In the genomic region with DNA sequence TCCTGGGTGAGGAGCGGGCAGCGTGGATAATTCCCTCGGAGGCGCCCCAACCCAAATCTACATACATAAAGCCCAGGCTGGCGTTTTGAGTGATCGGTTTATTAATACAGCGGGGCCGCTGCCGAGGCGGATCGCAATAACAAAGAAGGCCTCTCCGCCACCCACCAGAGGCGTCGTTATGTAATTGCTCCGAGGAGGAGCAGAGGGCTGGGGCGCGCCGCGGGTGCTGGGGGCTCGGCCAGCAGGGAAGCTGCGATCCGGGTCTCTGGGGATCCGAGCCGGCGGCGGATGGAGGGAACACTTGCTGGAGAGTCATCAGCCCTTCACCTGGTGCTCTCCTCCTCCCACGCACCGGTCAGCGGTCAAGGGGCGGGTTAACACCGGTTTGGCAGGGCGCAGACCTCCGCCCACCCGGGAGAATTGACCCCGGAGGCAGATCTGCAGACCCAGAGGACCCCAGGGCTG, we compare ENCODE assay signal across 14 cellular contexts. TPM values are rescaled to one million over a fixed set of nuclear protein-coding genes. Genes with fewer than 3 reads are reported as not detected.
DNase-seq lines count a peak whose midpoint lies in the region; ATAC-seq and TF ChIP-seq lines count a peak whose summit lies in the region.
"Had no signal": no experiment of that assay in that cellular context is flagged by ENCODE, and none has a peak within 500 bp of the region (broad histone marks: within the 10 kb centered on the region; RNA-seq: fewer than 3 reads in every experiment).

No MANE protein-coding gene starts in this region.

- no peak overlapping the region for H3K23ac ChIP-seq in neuronal stem cell (ENCODE audit: low read depth, low read length, poor library complexity)

- CTCF ChIA-PET in HEK293T (lab: Yijun Ruan, JAX) = no interaction called here

- H2BK120ac ChIP-seq in neuronal stem cell (ENCODE audit: low read depth, low read length) = peak overlapping the region; percentile 90

- H3K27ac ChIP-seq in hepatocyte = no peak overlapping the region
- H3K27ac ChIP-seq in neuronal stem cell (replicated peaks; ENCODE audit: low read length) = no peak overlapping the region
- H3K27ac ChIP-seq: foreskin keratinocyte had no signal

- H4K8ac ChIP-seq in neuronal stem cell (ENCODE audit: low read depth, low read length) = no peak overlapping the region

- peak overlapping the region; percentile 92 for H3K18ac ChIP-seq in neuronal stem cell (ENCODE audit: low read length)

- H2BK5ac ChIP-seq in neuronal stem cell (ENCODE audit: low read length) = no peak overlapping the region

- H3K9me2 ChIP-seq in hepatocyte (replicated peaks; ENCODE audit: insufficient read depth) = no peaks in the 10 kb centered on the region

- H3K4me2 ChIP-seq in hepatocyte = peak overlapping the region; percentile 71
- peak overlapping the region; percentile 54 for H3K4me2 ChIP-seq in neuronal stem cell (ENCODE audit: insufficient read depth, low read length, poor library complexity, severe bottlenecking)

- no peak for ATAC-seq in GM19463 (IDR thresholded peaks at IDR 0.05; ENCODE audit: unreplicated experiment)
- ATAC-seq in HG02840 (IDR thresholded peaks at IDR 0.05; ENCODE audit: low FRiP score, unreplicated experiment) = no peak
- ATAC-seq: foreskin keratinocyte had no signal

- H3K79me2 ChIP-seq in hepatocyte = no peaks in the 10 kb centered on the region

- peak overlapping the region; percentile 60 for H2AK5ac ChIP-seq in neuronal stem cell (ENCODE audit: low read depth, low read length)

- H3K4ac ChIP-seq in neuronal stem cell (ENCODE audit: low read length) = no peak overlapping the region

- peak overlapping the region; percentile 72 for H2BK15ac ChIP-seq in neuronal stem cell (ENCODE audit: low read length)

- peaks cover 40% of the 10 kb centered on the region for H3K4me1 ChIP-seq in hepatocyte (ENCODE audit: insufficient read depth)
- H3K4me1 ChIP-seq in neuronal stem cell (ENCODE audit: control insufficient read depth in 2 of 2, insufficient read depth in 1 of 2, low read depth in 1 of 2, low read length in 2 of 2) = peaks cover 16 to 47% of the 10 kb centered on the region in 2 donors

- H3K27me3 ChIP-seq in hepatocyte (peaks cover 2% of the 10 kb centered on the region), neuronal stem cell (ENCODE audit: control insufficient read depth in 3 of 3, insufficient read depth in 3 of 3, low read depth in 1 of 3, low read length in 3 of 3) (peaks cover 0 to 74% (median 0%) of the 10 kb centered on the region in 3 experiments)
- H3K27me3 ChIP-seq: MG63 had no signal

- H3K9ac ChIP-seq in neuronal stem cell (ENCODE audit: low read depth, low read length, poor library complexity) = peak overlapping the region; percentile 6

- POLR2A ChIA-PET in HEK293T (lab: Yijun Ruan, JAX) = no interaction called here

- H3K9me3 ChIP-seq in hepatocyte (ENCODE audit: low read depth) = no peaks in the 10 kb centered on the region
- no peaks in the 10 kb centered on the region for H3K9me3 ChIP-seq in neuronal stem cell (replicated peaks in 1 of 2; ENCODE audit: control insufficient read depth in 2 of 2, insufficient read depth in 1 of 2, low read depth in 1 of 2, low read length in 2 of 2)
- H3K9me3 ChIP-seq: MG63 had no signal

- peak overlapping the region; percentile 28 for H2BK12ac ChIP-seq in neuronal stem cell (ENCODE audit: low read length)

- WGBS in hepatocyte (ENCODE audit: low lambda C conversion rate, missing lambda C conversion rate) = 12% methylated on average over 30 of the region's 35 CpGs
- no CpG with 5 or more reads among the region's 35 CpGs for WGBS in neuronal stem cell (ENCODE audit: extremely low coverage in 2 of 2, insufficient read length in 2 of 2, insufficient replicate concordance in 1 of 2), 2 donors

- no peaks in the 10 kb centered on the region for H4K20me1 ChIP-seq in hepatocyte (ENCODE audit: insufficient read depth, poor library complexity, severe bottlenecking)

- H3K79me1 ChIP-seq in neuronal stem cell (ENCODE audit: low read depth, low read length) = no peaks in the 10 kb centered on the region

- no peaks in the 10 kb centered on the region for H3K36me3 ChIP-seq in hepatocyte (replicated peaks; ENCODE audit: insufficient read depth, low read depth)
- H3K36me3 ChIP-seq in neuronal stem cell (replicated peaks in 1 of 2; ENCODE audit: control insufficient read depth in 2 of 2, insufficient read depth in 2 of 2, low read length in 2 of 2) = no peaks in the 10 kb centered on the region
- H3K36me3 ChIP-seq: MG63 had no signal

- no peak overlapping the region for H3K14ac ChIP-seq in neuronal stem cell (ENCODE audit: low read length)

- H3K4me3 ChIP-seq in hepatocyte = no peak overlapping the region
- H3K4me3 ChIP-seq in neuronal stem cell (ENCODE audit: low read length in 2 of 2) = no peak overlapping the region
- H3K4me3 ChIP-seq: MG63 had no signal

- TF ChIP-seq CTCF in hepatocyte (IDR thresholded peaks at IDR 0.05; ENCODE audit: poor library complexity) = no peak

- DNase-seq in HEK293T (ENCODE audit: extremely low spot score) (peak; percentile 22), NCI-H526 treated with DMSO at 0.1 percent for 48 hours (lab: John Stamatoyannopoulos, UW) (peak; percentile 61), hepatocyte (ENCODE audit: low spot score) (peak; percentile 55), neuronal stem cell (ENCODE audit: low spot score) (no peak), posterior cingulate gyrus (no peak), activated gamma-delta T cell treated with Interleukin-2 at 50 U/mL for 16 hours (no peak)
- DNase-seq: activated CD4-positive, alpha-beta T cell treated with anti-CD3 and anti-CD28 coated beads, Interleukin-2, amount 50 U/mL, for 4 hours; CD4-positive, alpha-beta T cell; foreskin keratinocyte; MG63; stimulated activated CD4-positive, alpha-beta T cell treated with anti-CD3 and anti-CD28 coated beads, Interleukin-12 subunit alpha, Interleukin-12 subunit beta, amount 100 ng/mL, for 4 hours; T1000 had no signal

- peak overlapping the region; percentile 85 for H4K91ac ChIP-seq in neuronal stem cell (ENCODE audit: low read depth, low read length, poor library complexity)

- intact Hi-C loops in posterior cingulate gyrus (cut with DNase I) = no loop called here

- no peak overlapping the region for H2AFZ ChIP-seq in hepatocyte
- peak overlapping the region; percentile 58 for H2AFZ ChIP-seq in neuronal stem cell (ENCODE audit: low read length)

TF ChIP-seq in HEK293T, 16 proteins besides CTCF, POLR2A, EP300 and RAD21:
- TF ChIP-seq ELF4 (IDR thresholded peaks at IDR 0.05) = no peak
- TF ChIP-seq, protein P1, sequence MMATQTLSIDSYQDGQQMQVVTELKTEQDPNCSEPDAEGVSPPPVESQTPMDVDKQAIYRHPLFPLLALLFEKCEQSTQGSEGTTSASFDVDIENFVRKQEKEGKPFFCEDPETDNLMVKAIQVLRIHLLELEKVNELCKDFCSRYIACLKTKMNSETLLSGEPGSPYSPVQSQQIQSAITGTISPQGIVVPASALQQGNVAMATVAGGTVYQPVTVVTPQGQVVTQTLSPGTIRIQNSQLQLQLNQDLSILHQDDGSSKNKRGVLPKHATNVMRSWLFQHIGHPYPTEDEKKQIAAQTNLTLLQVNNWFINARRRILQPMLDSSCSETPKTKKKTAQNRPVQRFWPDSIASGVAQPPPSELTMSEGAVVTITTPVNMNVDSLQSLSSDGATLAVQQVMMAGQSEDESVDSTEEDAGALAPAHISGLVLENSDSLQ (IDR thresholded peaks at IDR 0.05) = peak; percentile 54; the same call in 1 of the 2 replicates
TF ChIP-seq in HEK293T: peak in this region for 1.

RNA-seq across cellular contexts. Expression of a gene that starts 6.4 kb away (rescaled TPM):
- 11.2 and 15.4 TPM in 2 replicates for total RNA-seq in hepatocyte
- polyA plus RNA-seq in hepatocyte = 41.8 and 51.7 TPM in 2 replicates
- polyA plus RNA-seq in neuronal stem cell (2013, experiment 1 of 2) = 235 TPM
- 227 TPM for polyA plus RNA-seq in neuronal stem cell (2013, experiment 2 of 2)

Comparison
In these comparisons a context has a peak if more than half of its experiments do, and no peak if none do; other contexts are left out.
1. DNase-seq: peak in HEK293T (single experiment), NCI-H526 treated with DMSO at 0.1 percent for 48 hours (single experiment) and hepatocyte (single experiment); none in neuronal stem cell (single experiment), posterior cingulate gyrus (0 of 10) and activated gamma-delta T cell treated with Interleukin-2 at 50 U/mL for 16 hours (single experiment).